In genomic region chr3:115436767-115437301, GRCh38 we compare ENCODE assay signal across 11 cellular contexts.
DNase-seq lines count a peak whose midpoint lies in the region; ATAC-seq and TF ChIP-seq lines count a peak whose summit lies in the region.
"Had no signal": no experiment of that assay in that cellular context is flagged by ENCODE, and none has a peak within 500 bp of the region (broad histone marks: within the 10 kb centered on the region; RNA-seq: fewer than 3 reads in every experiment).

No MANE protein-coding gene starts in this region.

- DNase-seq in NCI-H1417 (lab: John Stamatoyannopoulos, UW) = peak in 2 of 3 experiments; percentile 18 to 20
- DNase-seq in NCI-H1417 treated with DMSO at 0.1 percent for 48 hours (lab: John Stamatoyannopoulos, UW) = no peak
- peak; percentile 57 for DNase-seq in NCI-H82 (lab: John Stamatoyannopoulos, UW)
- DNase-seq in dermis blood vessel endothelial cell = peak; percentile 57
- DNase-seq in psoas muscle = peak in 1 of 2 donors; percentile 12
- DNase-seq in GM13976 (ENCODE audit: low spot score) = no peak
- DNase-seq in activated CD8-positive, alpha-beta memory T cell treated with anti-CD3 and anti-CD28 coated beads, Interleukin-2, amount 50 U/mL, for 48 hours = no peak
- DNase-seq in cerebellar nuclear complex (lab: John Stamatoyannopoulos, UW) = no peak
- DNase-seq: AML-193, sigmoid colon had no signal

- TF ChIP-seq CTCF in psoas muscle (IDR thresholded peaks at IDR 0.05) (no peak), GM13976 (IDR thresholded peaks at IDR 0.05; ENCODE audit: borderline replicate concordance, control extremely low read depth, extremely low read depth, insufficient read depth, missing control alignments) (no peak)

- no peaks in the 10 kb centered on the region for H3K27me3 ChIP-seq in psoas muscle (ENCODE audit: insufficient read depth in 3 of 3, low read length in 2 of 3)
- H3K27me3 ChIP-seq: sigmoid colon had no signal

- in situ Hi-C loops in GM13976 (cut with MboI; ENCODE audit: low sequenced_read_pairs, unreplicated experiment) = no loop called here

- H3K36me3 ChIP-seq in psoas muscle (ENCODE audit: insufficient read depth in 1 of 2, low read depth in 1 of 2) = no peaks in the 10 kb centered on the region
- H3K36me3 ChIP-seq: sigmoid colon had no signal

- intact Hi-C loops in psoas muscle (cut with DNase I) = no loop called here

- peak; percentile 37 to 53 (median 40) for ATAC-seq in psoas muscle

- H3K4me3 ChIP-seq in psoas muscle = no peak overlapping the region
- H3K4me3 ChIP-seq: sigmoid colon had no signal

- 41 to 46% (median 42%) methylated on average over 5 of the region's 5 CpGs for WGBS in psoas muscle, 3 donors

- no peak overlapping the region for H3K27ac ChIP-seq in psoas muscle
- H3K27ac ChIP-seq: KMS-11, sigmoid colon had no signal

- no peaks in the 10 kb centered on the region for H3K9me3 ChIP-seq in psoas muscle
- H3K9me3 ChIP-seq: sigmoid colon had no signal

- no peaks in the 10 kb centered on the region for H3K4me1 ChIP-seq in psoas muscle
- H3K4me1 ChIP-seq: sigmoid colon had no signal

Comparison
In these comparisons a context has a peak if more than half of its experiments do, and no peak if none do; other contexts are left out.
1. DNase-seq: peak in NCI-H1417 (2 of 3), NCI-H82 (single experiment) and dermis blood vessel endothelial cell (single experiment); none in NCI-H1417 treated with DMSO at 0.1 percent for 48 hours (single experiment), GM13976 (single experiment), activated CD8-positive, alpha-beta memory T cell treated with anti-CD3 and anti-CD28 coated beads, Interleukin-2, amount 50 U/mL, for 48 hours (single experiment) and cerebellar nuclear complex (0 of 2).